Comparison of ENCODE assay signal across 13 cellular contexts in genomic region chr9:35972093-35972492, GRCh38. TPM values are rescaled to one million over a fixed set of nuclear protein-coding genes. Genes with fewer than 3 reads are reported as not detected.
DNase-seq lines count a peak whose midpoint lies in the region; ATAC-seq, FAIRE-seq and TF ChIP-seq lines count a peak whose summit lies in the region.
"Had no signal": no experiment of that assay in that cellular context is flagged by ENCODE, and none has a peak within 500 bp of the region (broad histone marks: within the 10 kb centered on the region; RNA-seq: fewer than 3 reads in every experiment).

No MANE protein-coding gene starts in this region.

- H3K27me3 Mint-ChIP-seq in natural killer cell treated with Interleukin-12 subunit alpha and Interleukin-12 subunit beta and Interleukin-15 and Interleukin-18, amount 100 ng/mL, for 72 hours = peaks cover 47 to 88% of the 10 kb centered on the region in 2 donors

- peaks cover 28% of the 10 kb centered on the region for H3K36me3 Mint-ChIP-seq in natural killer cell treated with Interleukin-12 subunit alpha and Interleukin-12 subunit beta and Interleukin-15 and Interleukin-18, amount 100 ng/mL, for 72 hours

- H3K4me3 Mint-ChIP-seq in natural killer cell treated with Interleukin-12 subunit alpha and Interleukin-12 subunit beta and Interleukin-15 and Interleukin-18, amount 100 ng/mL, for 72 hours = peak overlapping the region; percentile 51
- H3K4me3 Mint-ChIP-seq: dendritic cell treated with granulocyte-macrophage colony-stimulating factor and Interleukin-4, amounts not matched to agents 40 ng/mL and 50 ng/mL, for 4 days had no signal

- no peak overlapping the region for H3K27ac Mint-ChIP-seq in natural killer cell treated with Interleukin-12 subunit alpha and Interleukin-12 subunit beta and Interleukin-15 and Interleukin-18, amount 100 ng/mL, for 72 hours
- H3K27ac Mint-ChIP-seq: dendritic cell treated with granulocyte-macrophage colony-stimulating factor and Interleukin-4, amounts not matched to agents 40 ng/mL and 50 ng/mL, for 4 days had no signal

- peaks cover 5% of the 10 kb centered on the region for H3K9me3 Mint-ChIP-seq in natural killer cell treated with Interleukin-12 subunit alpha and Interleukin-12 subunit beta and Interleukin-15 and Interleukin-18, amount 100 ng/mL, for 72 hours

- DNase-seq in Right ventricle myocardium inferior (ENCODE audit: missing footprints) (no peak), cardiac septum (ENCODE audit: low spot score) (no peak), choroid plexus epithelial cell (ENCODE audit: low read depth) (no peak), upper lobe of right lung (no peak), urothelium cell line (ENCODE audit: low spot score) (no peak)
- no peak for DNase-seq in natural killer cell treated with Interleukin-12 subunit alpha and Interleukin-12 subunit beta and Interleukin-15 and Interleukin-18, amount 100 ng/mL, for 72 hours (ENCODE audit: low spot score)
- DNase-seq: kidney, NCI-H1092, Peyer's patch had no signal

- H3K27me3 ChIP-seq in upper lobe of right lung = peaks cover 34% of the 10 kb centered on the region
- H3K27me3 ChIP-seq: Peyer's patch, upper lobe of left lung had no signal

- H3K27ac ChIP-seq in upper lobe of right lung = no peak overlapping the region
- H3K27ac ChIP-seq: Peyer's patch, upper lobe of left lung had no signal

- no peaks in the 10 kb centered on the region for H3K4me1 ChIP-seq in upper lobe of right lung
- H3K4me1 ChIP-seq: Peyer's patch, upper lobe of left lung had no signal

- H3K4me1 Mint-ChIP-seq in natural killer cell treated with Interleukin-12 subunit alpha and Interleukin-12 subunit beta and Interleukin-15 and Interleukin-18, amount 100 ng/mL, for 72 hours (ENCODE audit: low read depth in 2 of 2) = peaks cover 10 to 14% of the 10 kb centered on the region in 2 donors

- TF ChIP-seq CTCF in choroid plexus epithelial cell (conservative IDR thresholded peaks at IDR 0.05; ENCODE audit: low read depth, low read length) (no peak), upper lobe of right lung (IDR thresholded peaks at IDR 0.05) (no peak)

- H3K36me3 ChIP-seq in upper lobe of right lung = no peaks in the 10 kb centered on the region
- H3K36me3 ChIP-seq: Peyer's patch, upper lobe of left lung had no signal

- ATAC-seq in Right ventricle myocardium inferior (peak; percentile 54), upper lobe of right lung (peak; percentile 25), HG02938 (IDR thresholded peaks at IDR 0.05; ENCODE audit: unreplicated experiment) (no peak), HG03280 (IDR thresholded peaks at IDR 0.05; ENCODE audit: unreplicated experiment) (no peak)
- ATAC-seq in natural killer cell treated with Interleukin-12 subunit alpha and Interleukin-12 subunit beta and Interleukin-15 and Interleukin-18, amount 100 ng/mL, for 72 hours = peak; percentile 80 to 82

- peak overlapping the region; percentile 35 for H3K4me3 ChIP-seq in choroid plexus epithelial cell (ENCODE audit: low read depth, low read length)
- H3K4me3 ChIP-seq in upper lobe of right lung = no peak overlapping the region

- no peaks in the 10 kb centered on the region for H3K9me3 ChIP-seq in upper lobe of right lung

- FAIRE-seq in urothelium cell line (lab: Jason Lieb, UNC) = no peak
- FAIRE-seq: kidney had no signal

- intact Hi-C loops in Right ventricle myocardium inferior (cut with DNase I) (no loop called here), cardiac septum (cut with DNase I) (no loop called here), upper lobe of right lung (cut with DNase I) (no loop called here)

RNA-seq across cellular contexts. Expression of gene OR2S2, which starts 14.1 kb away (rescaled TPM):
- total RNA-seq in Right ventricle myocardium inferior (not detected), cardiac septum (not detected), upper lobe of right lung (not detected)
- total RNA-seq in natural killer cell treated with Interleukin-12 subunit alpha and Interleukin-12 subunit beta and Interleukin-15 and Interleukin-18, amount 100 ng/mL, for 72 hours = not detected
- total RNA-seq: kidney, Peyer's patch, upper lobe of left lung had no signal

Comparison
In these comparisons a context has a peak if more than half of its experiments do, and no peak if none do; other contexts are left out.
1. ATAC-seq: peak in Right ventricle myocardium inferior (single experiment), natural killer cell treated with Interleukin-12 subunit alpha and Interleukin-12 subunit beta and Interleukin-15 and Interleukin-18, amount 100 ng/mL, for 72 hours (2 of 2) and upper lobe of right lung (single experiment); none in HG02938 (single experiment) and HG03280 (single experiment).